Comparison of ENCODE assay signal across 1 cellular context in the genomic region with DNA sequence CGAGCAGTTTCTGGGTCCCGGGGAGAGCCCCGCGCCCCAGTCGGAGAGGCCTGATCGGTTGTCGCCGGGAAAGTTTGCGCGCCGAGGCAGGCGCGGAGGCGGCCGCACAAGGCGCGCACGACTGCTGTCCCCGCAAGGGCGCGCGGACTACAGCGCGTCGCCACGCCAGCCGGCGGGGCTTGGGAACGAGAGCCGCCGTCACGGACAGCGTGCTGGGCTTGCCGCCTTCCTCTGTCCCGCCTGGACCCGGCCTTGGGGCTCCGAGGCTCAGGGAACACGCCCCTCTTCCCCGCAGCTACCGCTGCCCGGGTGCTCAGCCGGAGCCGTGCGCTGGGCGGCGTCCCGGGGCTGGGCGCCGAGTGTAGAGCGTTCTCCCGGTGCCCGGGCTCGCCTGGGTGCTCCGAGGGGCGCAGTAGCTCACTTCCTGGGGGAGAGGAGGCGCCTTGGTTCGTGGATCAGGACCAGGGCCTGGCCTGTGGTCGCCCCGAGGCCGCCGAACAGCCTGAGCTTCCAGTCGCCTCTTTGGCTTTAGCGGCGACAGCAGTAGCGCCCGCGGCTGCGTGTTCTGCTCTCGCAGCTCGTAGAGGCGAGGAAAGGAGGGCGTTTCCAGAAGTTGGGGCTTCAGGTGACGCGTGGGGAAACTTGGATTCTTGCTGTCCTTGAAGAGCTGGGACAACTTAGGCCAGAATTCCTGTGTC.
TF ChIP-seq lines count a peak whose summit lies in the region.

No MANE protein-coding gene starts in this region.

TF ChIP-seq in HepG2, 621 proteins besides CTCF, POLR2A, EP300 and RAD21 (continued from another document and continues in another):
- TF ChIP-seq, protein P1, sequence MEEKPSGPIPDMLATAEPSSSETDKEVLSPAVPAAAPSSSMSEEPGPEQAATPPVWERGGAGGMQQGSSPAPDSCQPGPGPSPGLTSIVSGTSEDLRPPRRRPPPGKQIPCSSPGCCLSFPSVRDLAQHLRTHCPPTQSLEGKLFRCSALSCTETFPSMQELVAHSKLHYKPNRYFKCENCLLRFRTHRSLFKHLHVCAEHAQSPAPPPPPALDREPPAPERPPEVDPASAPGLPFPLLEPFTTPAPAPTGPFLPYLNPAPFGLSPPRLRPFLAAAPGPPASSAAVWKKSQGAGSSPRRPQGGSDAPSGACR (CRISPR knock-in tag; IDR thresholded peaks at IDR 0.05) = no peak
- TF ChIP-seq BRCA1 (CRISPR knock-in tag; IDR thresholded peaks at IDR 0.05) (0 out of 2 replicates have a peak, but pooled peaks have one; percentile 46), HMGA1 (CRISPR knock-in tag; conservative IDR thresholded peaks at IDR 0.05) (no peak), NFIB (CRISPR knock-in tag; IDR thresholded peaks at IDR 0.05; ENCODE audit: borderline replicate concordance) (no peak), STAG1 (CRISPR knock-in tag; IDR thresholded peaks at IDR 0.05) (peak; percentile 74), ZEB1 (IDR thresholded peaks at IDR 0.05; ENCODE audit: insufficient replicate concordance, low read depth) (no peak), ZNF354B (CRISPR knock-in tag; IDR thresholded peaks at IDR 0.05) (no peak), SIX1 (CRISPR knock-in tag; IDR thresholded peaks at IDR 0.05; ENCODE audit: borderline replicate concordance) (no peak), ZNF136 (CRISPR knock-in tag; IDR thresholded peaks at IDR 0.05; ENCODE audit: low read depth) (no peak), GTF3A (CRISPR knock-in tag; conservative IDR thresholded peaks at IDR 0.05) (no peak), FOXM1 (CRISPR knock-in tag; IDR thresholded peaks at IDR 0.05) (no peak), ZMYM2 (CRISPR knock-in tag; IDR thresholded peaks at IDR 0.05) (no peak), HOXA9 (CRISPR knock-in tag; IDR thresholded peaks at IDR 0.05; ENCODE audit: borderline replicate concordance) (no peak; the same call in 1 of the 2 replicates), PITX1 (CRISPR knock-in tag; IDR thresholded peaks at IDR 0.05) (no peak), MAF1 (CRISPR knock-in tag; IDR thresholded peaks at IDR 0.05; ENCODE audit: borderline replicate concordance) (no peak), ZMAT3 (CRISPR knock-in tag; conservative IDR thresholded peaks at IDR 0.05) (no peak), SMAD3 (CRISPR knock-in tag; IDR thresholded peaks at IDR 0.05) (no peak), ZFP82 (CRISPR knock-in tag; IDR thresholded peaks at IDR 0.05; ENCODE audit: borderline replicate concordance) (no peak), FOXA3 (CRISPR knock-in tag; IDR thresholded peaks at IDR 0.05) (no peak), ZMYM3 (CRISPR knock-in tag; IDR thresholded peaks at IDR 0.05) (no peak), PAF1 (CRISPR knock-in tag; IDR thresholded peaks at IDR 0.05) (no peak), SP2 (CRISPR knock-in tag; IDR thresholded peaks at IDR 0.05) (no peak; the same call in 1 of the 2 replicates), ZNF552 (CRISPR knock-in tag; IDR thresholded peaks at IDR 0.05; ENCODE audit: borderline replicate concordance) (0 out of 2 replicates have a peak, but pooled peaks have one; percentile 73), HOXA3 (CRISPR knock-in tag; IDR thresholded peaks at IDR 0.05) (no peak), NR2C2 (CRISPR knock-in tag; IDR thresholded peaks at IDR 0.05; ENCODE audit: borderline replicate concordance) (no peak), ZNF143 (CRISPR knock-in tag; IDR thresholded peaks at IDR 0.05) (no peak), SP5 (CRISPR knock-in tag; IDR thresholded peaks at IDR 0.05; ENCODE audit: borderline replicate concordance, low read depth) (no peak), MBD4 (IDR thresholded peaks at IDR 0.05; ENCODE audit: borderline replicate concordance, low read length) (no peak), ZNF891 (CRISPR knock-in tag; IDR thresholded peaks at IDR 0.05) (peak; percentile 54; the same call in 1 of the 2 replicates), MED13 (CRISPR knock-in tag; IDR thresholded peaks at IDR 0.05) (no peak), ZNF331 (CRISPR knock-in tag; IDR thresholded peaks at IDR 0.05) (no peak), MATR3 (CRISPR knock-in tag; IDR thresholded peaks at IDR 0.05) (no peak), HNRNPH1 (optimal IDR thresholded peaks at IDR 0.05; ENCODE audit: low read depth, low read length) (no peak)
- TF ChIP-seq, protein P2, sequence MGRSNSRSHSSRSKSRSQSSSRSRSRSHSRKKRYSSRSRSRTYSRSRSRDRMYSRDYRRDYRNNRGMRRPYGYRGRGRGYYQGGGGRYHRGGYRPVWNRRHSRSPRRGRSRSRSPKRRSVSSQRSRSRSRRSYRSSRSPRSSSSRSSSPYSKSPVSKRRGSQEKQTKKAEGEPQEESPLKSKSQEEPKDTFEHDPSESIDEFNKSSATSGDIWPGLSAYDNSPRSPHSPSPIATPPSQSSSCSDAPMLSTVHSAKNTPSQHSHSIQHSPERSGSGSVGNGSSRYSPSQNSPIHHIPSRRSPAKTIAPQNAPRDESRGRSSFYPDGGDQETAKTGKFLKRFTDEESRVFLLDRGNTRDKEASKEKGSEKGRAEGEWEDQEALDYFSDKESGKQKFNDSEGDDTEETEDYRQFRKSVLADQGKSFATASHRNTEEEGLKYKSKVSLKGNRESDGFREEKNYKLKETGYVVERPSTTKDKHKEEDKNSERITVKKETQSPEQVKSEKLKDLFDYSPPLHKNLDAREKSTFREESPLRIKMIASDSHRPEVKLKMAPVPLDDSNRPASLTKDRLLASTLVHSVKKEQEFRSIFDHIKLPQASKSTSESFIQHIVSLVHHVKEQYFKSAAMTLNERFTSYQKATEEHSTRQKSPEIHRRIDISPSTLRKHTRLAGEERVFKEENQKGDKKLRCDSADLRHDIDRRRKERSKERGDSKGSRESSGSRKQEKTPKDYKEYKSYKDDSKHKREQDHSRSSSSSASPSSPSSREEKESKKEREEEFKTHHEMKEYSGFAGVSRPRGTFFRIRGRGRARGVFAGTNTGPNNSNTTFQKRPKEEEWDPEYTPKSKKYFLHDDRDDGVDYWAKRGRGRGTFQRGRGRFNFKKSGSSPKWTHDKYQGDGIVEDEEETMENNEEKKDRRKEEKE (IDR thresholded peaks at IDR 0.05) = no peak
- TF ChIP-seq, protein P3, sequence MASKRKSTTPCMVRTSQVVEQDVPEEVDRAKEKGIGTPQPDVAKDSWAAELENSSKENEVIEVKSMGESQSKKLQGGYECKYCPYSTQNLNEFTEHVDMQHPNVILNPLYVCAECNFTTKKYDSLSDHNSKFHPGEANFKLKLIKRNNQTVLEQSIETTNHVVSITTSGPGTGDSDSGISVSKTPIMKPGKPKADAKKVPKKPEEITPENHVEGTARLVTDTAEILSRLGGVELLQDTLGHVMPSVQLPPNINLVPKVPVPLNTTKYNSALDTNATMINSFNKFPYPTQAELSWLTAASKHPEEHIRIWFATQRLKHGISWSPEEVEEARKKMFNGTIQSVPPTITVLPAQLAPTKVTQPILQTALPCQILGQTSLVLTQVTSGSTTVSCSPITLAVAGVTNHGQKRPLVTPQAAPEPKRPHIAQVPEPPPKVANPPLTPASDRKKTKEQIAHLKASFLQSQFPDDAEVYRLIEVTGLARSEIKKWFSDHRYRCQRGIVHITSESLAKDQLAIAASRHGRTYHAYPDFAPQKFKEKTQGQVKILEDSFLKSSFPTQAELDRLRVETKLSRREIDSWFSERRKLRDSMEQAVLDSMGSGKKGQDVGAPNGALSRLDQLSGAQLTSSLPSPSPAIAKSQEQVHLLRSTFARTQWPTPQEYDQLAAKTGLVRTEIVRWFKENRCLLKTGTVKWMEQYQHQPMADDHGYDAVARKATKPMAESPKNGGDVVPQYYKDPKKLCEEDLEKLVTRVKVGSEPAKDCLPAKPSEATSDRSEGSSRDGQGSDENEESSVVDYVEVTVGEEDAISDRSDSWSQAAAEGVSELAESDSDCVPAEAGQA (IDR thresholded peaks at IDR 0.05; ENCODE audit: low read depth) = no peak
- TF ChIP-seq, protein P3 (CRISPR knock-in tag; IDR thresholded peaks at IDR 0.05; ENCODE audit: borderline replicate concordance) = 0 out of 2 replicates have a peak, but pooled peaks have one; percentile 31
- TF ChIP-seq, protein P4, sequence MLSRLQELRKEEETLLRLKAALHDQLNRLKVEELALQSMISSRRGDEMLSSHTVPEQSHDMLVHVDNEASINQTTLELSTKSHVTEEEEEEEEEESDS (CRISPR knock-in tag; IDR thresholded peaks at IDR 0.05; ENCODE audit: borderline replicate concordance) = no peak
- TF ChIP-seq, protein P5, sequence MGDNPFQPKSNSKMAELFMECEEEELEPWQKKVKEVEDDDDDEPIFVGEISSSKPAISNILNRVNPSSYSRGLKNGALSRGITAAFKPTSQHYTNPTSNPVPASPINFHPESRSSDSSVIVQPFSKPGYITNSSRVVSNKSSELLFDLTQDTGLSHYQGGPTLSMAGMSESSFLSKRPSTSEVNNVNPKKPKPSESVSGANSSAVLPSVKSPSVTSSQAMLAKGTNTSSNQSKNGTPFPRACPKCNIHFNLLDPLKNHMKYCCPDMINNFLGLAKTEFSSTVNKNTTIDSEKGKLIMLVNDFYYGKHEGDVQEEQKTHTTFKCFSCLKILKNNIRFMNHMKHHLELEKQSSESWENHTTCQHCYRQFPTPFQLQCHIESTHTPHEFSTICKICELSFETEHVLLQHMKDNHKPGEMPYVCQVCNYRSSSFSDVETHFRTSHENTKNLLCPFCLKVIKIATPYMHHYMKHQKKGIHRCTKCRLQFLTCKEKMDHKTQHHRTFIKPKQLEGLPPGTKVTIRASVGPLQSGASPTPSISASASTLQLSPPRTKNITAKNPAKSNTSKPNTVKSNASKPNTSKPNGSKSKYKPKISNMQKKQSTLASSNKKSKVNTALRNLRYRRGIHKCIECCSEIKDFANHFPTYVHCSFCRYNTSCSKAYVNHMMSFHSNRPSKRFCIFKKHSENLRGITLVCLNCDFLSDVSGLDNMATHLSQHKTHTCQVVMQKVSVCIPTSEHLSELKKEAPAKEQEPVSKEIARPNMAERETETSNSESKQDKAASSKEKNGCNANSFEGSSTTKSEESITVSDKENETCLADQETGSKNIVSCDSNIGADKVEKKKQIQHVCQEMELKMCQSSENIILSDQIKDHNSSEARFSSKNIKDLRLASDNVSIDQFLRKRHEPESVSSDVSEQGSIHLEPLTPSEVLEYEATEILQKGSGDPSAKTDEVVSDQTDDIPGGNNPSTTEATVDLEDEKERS (CRISPR knock-in tag; IDR thresholded peaks at IDR 0.05) = no peak
- TF ChIP-seq, protein P6, sequence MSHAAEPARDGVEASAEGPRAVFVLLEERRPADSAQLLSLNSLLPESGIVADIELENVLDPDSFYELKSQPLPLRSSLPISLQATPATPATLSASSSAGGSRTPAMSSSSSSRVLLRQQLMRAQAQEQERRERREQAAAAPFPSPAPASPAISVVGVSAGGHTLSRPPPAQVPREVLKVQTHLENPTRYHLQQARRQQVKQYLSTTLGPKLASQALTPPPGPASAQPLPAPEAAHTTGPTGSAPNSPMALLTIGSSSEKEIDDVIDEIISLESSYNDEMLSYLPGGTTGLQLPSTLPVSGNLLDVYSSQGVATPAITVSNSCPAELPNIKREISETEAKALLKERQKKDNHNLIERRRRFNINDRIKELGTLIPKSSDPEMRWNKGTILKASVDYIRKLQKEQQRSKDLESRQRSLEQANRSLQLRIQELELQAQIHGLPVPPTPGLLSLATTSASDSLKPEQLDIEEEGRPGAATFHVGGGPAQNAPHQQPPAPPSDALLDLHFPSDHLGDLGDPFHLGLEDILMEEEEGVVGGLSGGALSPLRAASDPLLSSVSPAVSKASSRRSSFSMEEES (CRISPR knock-in tag; IDR thresholded peaks at IDR 0.05) = 0 out of 2 replicates have a peak, but pooled peaks have one; percentile 14
- TF ChIP-seq, protein P7, sequence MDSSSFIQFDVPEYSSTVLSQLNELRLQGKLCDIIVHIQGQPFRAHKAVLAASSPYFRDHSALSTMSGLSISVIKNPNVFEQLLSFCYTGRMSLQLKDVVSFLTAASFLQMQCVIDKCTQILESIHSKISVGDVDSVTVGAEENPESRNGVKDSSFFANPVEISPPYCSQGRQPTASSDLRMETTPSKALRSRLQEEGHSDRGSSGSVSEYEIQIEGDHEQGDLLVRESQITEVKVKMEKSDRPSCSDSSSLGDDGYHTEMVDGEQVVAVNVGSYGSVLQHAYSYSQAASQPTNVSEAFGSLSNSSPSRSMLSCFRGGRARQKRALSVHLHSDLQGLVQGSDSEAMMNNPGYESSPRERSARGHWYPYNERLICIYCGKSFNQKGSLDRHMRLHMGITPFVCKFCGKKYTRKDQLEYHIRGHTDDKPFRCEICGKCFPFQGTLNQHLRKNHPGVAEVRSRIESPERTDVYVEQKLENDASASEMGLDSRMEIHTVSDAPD (CRISPR knock-in tag; IDR thresholded peaks at IDR 0.05) = no peak
- TF ChIP-seq, protein P8, sequence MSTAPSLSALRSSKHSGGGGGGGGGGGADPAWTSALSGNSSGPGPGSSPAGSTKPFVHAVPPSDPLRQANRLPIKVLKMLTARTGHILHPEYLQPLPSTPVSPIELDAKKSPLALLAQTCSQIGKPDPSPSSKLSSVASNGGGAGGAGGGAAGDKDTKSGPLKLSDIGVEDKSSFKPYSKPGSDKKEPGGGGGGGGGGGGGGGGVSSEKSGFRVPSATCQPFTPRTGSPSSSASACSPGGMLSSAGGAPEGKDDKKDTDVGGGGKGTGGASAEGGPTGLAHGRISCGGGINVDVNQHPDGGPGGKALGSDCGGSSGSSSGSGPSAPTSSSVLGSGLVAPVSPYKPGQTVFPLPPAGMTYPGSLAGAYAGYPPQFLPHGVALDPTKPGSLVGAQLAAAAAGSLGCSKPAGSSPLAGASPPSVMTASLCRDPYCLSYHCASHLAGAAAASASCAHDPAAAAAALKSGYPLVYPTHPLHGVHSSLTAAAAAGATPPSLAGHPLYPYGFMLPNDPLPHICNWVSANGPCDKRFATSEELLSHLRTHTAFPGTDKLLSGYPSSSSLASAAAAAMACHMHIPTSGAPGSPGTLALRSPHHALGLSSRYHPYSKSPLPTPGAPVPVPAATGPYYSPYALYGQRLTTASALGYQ (CRISPR knock-in tag; IDR thresholded peaks at IDR 0.05) = 0 out of 2 replicates have a peak, but pooled peaks have one; percentile 29
